In genomic region chr21:28742527-28742926, GRCh38 we compare ENCODE assay signal across 11 cellular contexts.
DNase-seq lines count a peak whose midpoint lies in the region; ATAC-seq and TF ChIP-seq lines count a peak whose summit lies in the region.
"Had no signal": no experiment of that assay in that cellular context is flagged by ENCODE, and none has a peak within 500 bp of the region (broad histone marks: within the 10 kb centered on the region; RNA-seq: fewer than 3 reads in every experiment).

No MANE protein-coding gene starts in this region.

- no peak overlapping the region for H3K27ac Mint-ChIP-seq in chondrocyte (ENCODE audit: unreplicated experiment)
- H3K27ac Mint-ChIP-seq in stimulated activated naive CD8-positive, alpha-beta T cell treated with anti-CD3 and anti-CD28 coated beads, Interleukin-15, amount 100 ng/mL, for 72 hours: peak overlapping the region in 1 of 2 donors; percentile 19

- H3K23ac ChIP-seq in mesenchymal stem cell (ENCODE audit: low read length in 2 of 2): no peak overlapping the region

- no peaks in the 10 kb centered on the region for H3K79me1 ChIP-seq in mesenchymal stem cell (replicated peaks; ENCODE audit: low read length, poor library complexity, severe bottlenecking)

- H2AK5ac ChIP-seq in mesenchymal stem cell (ENCODE audit: low read length, severe bottlenecking): no peak overlapping the region

- H2AFZ ChIP-seq in mesenchymal stem cell (ENCODE audit: low read depth, low read length): no peak overlapping the region

- H3K18ac ChIP-seq in mesenchymal stem cell (ENCODE audit: low read depth in 1 of 2, low read length in 2 of 2): no peak overlapping the region

- H2BK12ac ChIP-seq in mesenchymal stem cell (ENCODE audit: low read length in 2 of 2): no peak overlapping the region

- H3K14ac ChIP-seq in mesenchymal stem cell (ENCODE audit: low read length in 2 of 2): no peak overlapping the region

- no peaks in the 10 kb centered on the region for H3K36me3 Mint-ChIP-seq in chondrocyte (ENCODE audit: low read depth)

- H2BK5ac ChIP-seq in mesenchymal stem cell (ENCODE audit: low read depth, low read length, poor library complexity, severe bottlenecking): no peak overlapping the region

- no peak overlapping the region for H3K4ac ChIP-seq in mesenchymal stem cell (ENCODE audit: low read depth in 1 of 2, low read length in 2 of 2)

- H3K9me3 ChIP-seq in mesenchymal stem cell (ENCODE audit: control insufficient read depth, low read length): no peaks in the 10 kb centered on the region
- H3K9me3 ChIP-seq: body of pancreas, neutrophil, vagina had no signal

- H3K27me3 Mint-ChIP-seq in chondrocyte (ENCODE audit: low read depth): peaks cover 3% of the 10 kb centered on the region
- H3K27me3 Mint-ChIP-seq in stimulated activated naive CD8-positive, alpha-beta T cell treated with anti-CD3 and anti-CD28 coated beads, Interleukin-15, amount 100 ng/mL, for 72 hours: no peaks in the 10 kb centered on the region

- H3K4me2 ChIP-seq in mesenchymal stem cell (ENCODE audit: low read length, poor library complexity, severe bottlenecking): no peak overlapping the region

- no peak overlapping the region for H4K91ac ChIP-seq in mesenchymal stem cell (ENCODE audit: low read length)

- no peak for ATAC-seq in GM18498 (IDR thresholded peaks at IDR 0.05; ENCODE audit: unreplicated experiment)
- no peak for ATAC-seq in stimulated activated naive CD8-positive, alpha-beta T cell treated with anti-CD3 and anti-CD28 coated beads, Interleukin-15, amount 100 ng/mL, for 72 hours
- ATAC-seq: body of pancreas had no signal

- H3K4me1 Mint-ChIP-seq in chondrocyte (ENCODE audit: low read depth): peaks cover 12% of the 10 kb centered on the region
- peaks cover 15% of the 10 kb centered on the region for H3K4me1 Mint-ChIP-seq in stimulated activated naive CD8-positive, alpha-beta T cell treated with anti-CD3 and anti-CD28 coated beads, Interleukin-15, amount 100 ng/mL, for 72 hours

- H2BK120ac ChIP-seq in mesenchymal stem cell (ENCODE audit: low read depth, low read length): no peak overlapping the region

- peaks cover 3% of the 10 kb centered on the region for H3K4me1 ChIP-seq in mesenchymal stem cell (ENCODE audit: control insufficient read depth, insufficient read depth, low read depth, low read length)
- H3K4me1 ChIP-seq: body of pancreas had no signal

- no peak overlapping the region for H3K4me3 ChIP-seq in BJ (ENCODE audit: low read depth, low read length)
- no peak overlapping the region for H3K4me3 ChIP-seq in mesenchymal stem cell (ENCODE audit: insufficient read depth in 1 of 2, low read depth in 1 of 2, low read length in 2 of 2)
- H3K4me3 ChIP-seq: body of pancreas, vagina had no signal

- H3K36me3 ChIP-seq in BJ (ENCODE audit: control insufficient read depth, insufficient read depth, low read length): no peaks in the 10 kb centered on the region
- no peaks in the 10 kb centered on the region for H3K36me3 ChIP-seq in mesenchymal stem cell (ENCODE audit: control insufficient read depth in 1 of 2, insufficient read depth in 2 of 2, low read depth in 1 of 2, low read length in 2 of 2)
- H3K36me3 ChIP-seq: neutrophil, vagina had no signal

- CTCF ChIA-PET in BJ (lab: Yijun Ruan, JAX): interaction anchor here (0.6 to 5.0 kb wide), 8 partner anchors 34 to 1894 kb away, joined by 3 to 32 read pairs (median 3); no protein-coding TSS in a partner anchor

- no peak for DNase-seq in BJ (ENCODE audit: low read depth)
- DNase-seq in M059J (ENCODE audit: low read depth): peak; percentile 48
- DNase-seq in chondrocyte (ENCODE audit: low spot score): no peak
- DNase-seq in mesenchymal stem cell: peak; percentile 11
- no peak for DNase-seq in NCI-H2227 (lab: John Stamatoyannopoulos, UW; ENCODE audit: unreplicated experiment)
- no peak for DNase-seq in stimulated activated naive CD4-positive, alpha-beta T cell treated with Interleukin-2 at 50 U/mL for 16 hours (lab: John Stamatoyannopoulos, UW)
- DNase-seq in stimulated activated naive CD8-positive, alpha-beta T cell treated with anti-CD3 and anti-CD28 coated beads, Interleukin-15, amount 100 ng/mL, for 72 hours: no peak
- DNase-seq: body of pancreas had no signal

- no peak overlapping the region for H3K27ac ChIP-seq in mesenchymal stem cell (ENCODE audit: low read length, poor library complexity, severe bottlenecking)
- H3K27ac ChIP-seq: body of pancreas, neutrophil, vagina had no signal

- TF ChIP-seq CTCF in BJ (IDR thresholded peaks at IDR 0.05; ENCODE audit: insufficient read depth, low read depth, low read length): peak; percentile 38; the same call in 1 of the 2 replicates
- peak; percentile 82 for TF ChIP-seq CTCF in chondrocyte (IDR thresholded peaks at IDR 0.05)

- POLR2A ChIA-PET in BJ (lab: Charles Lee): no interaction called here

- H3K4me3 Mint-ChIP-seq in chondrocyte (ENCODE audit: unreplicated experiment): no peak overlapping the region
- H3K4me3 Mint-ChIP-seq in stimulated activated naive CD8-positive, alpha-beta T cell treated with anti-CD3 and anti-CD28 coated beads, Interleukin-15, amount 100 ng/mL, for 72 hours: no peak overlapping the region

- H3K27me3 ChIP-seq in BJ (ENCODE audit: control insufficient read depth, insufficient read depth, low read length) (no peaks in the 10 kb centered on the region), mesenchymal stem cell (ENCODE audit: control insufficient read depth in 1 of 2, insufficient read depth in 1 of 2, low read length in 2 of 2) (no peaks in the 10 kb centered on the region)
- H3K27me3 ChIP-seq: body of pancreas, neutrophil, vagina had no signal

- no peak overlapping the region for H2BK15ac ChIP-seq in mesenchymal stem cell (ENCODE audit: low read depth, poor library complexity, severe bottlenecking)

- H4K8ac ChIP-seq in mesenchymal stem cell (ENCODE audit: low read length): no peak overlapping the region

- no peaks in the 10 kb centered on the region for H3K9me3 Mint-ChIP-seq in chondrocyte (ENCODE audit: low read depth)
- H3K9me3 Mint-ChIP-seq in stimulated activated naive CD8-positive, alpha-beta T cell treated with anti-CD3 and anti-CD28 coated beads, Interleukin-15, amount 100 ng/mL, for 72 hours: no peaks in the 10 kb centered on the region

- peak overlapping the region; percentile 36 for H3K9ac ChIP-seq in mesenchymal stem cell (ENCODE audit: low read length)

- no CpG with 5 or more reads among the region's 3 CpGs for WGBS in mesenchymal stem cell

Comparison
In these comparisons a context has a peak if more than half of its experiments do, and no peak if none do; other contexts are left out.
1. DNase-seq: peak in M059J (single experiment) and mesenchymal stem cell (single experiment); none in BJ (single experiment), chondrocyte (single experiment), NCI-H2227 (single experiment), stimulated activated naive CD4-positive, alpha-beta T cell treated with Interleukin-2 at 50 U/mL for 16 hours (single experiment) and stimulated activated naive CD8-positive, alpha-beta T cell treated with anti-CD3 and anti-CD28 coated beads, Interleukin-15, amount 100 ng/mL, for 72 hours (0 of 2).